ENCODE assay signal across 2 cellular contexts in the genomic region with DNA sequence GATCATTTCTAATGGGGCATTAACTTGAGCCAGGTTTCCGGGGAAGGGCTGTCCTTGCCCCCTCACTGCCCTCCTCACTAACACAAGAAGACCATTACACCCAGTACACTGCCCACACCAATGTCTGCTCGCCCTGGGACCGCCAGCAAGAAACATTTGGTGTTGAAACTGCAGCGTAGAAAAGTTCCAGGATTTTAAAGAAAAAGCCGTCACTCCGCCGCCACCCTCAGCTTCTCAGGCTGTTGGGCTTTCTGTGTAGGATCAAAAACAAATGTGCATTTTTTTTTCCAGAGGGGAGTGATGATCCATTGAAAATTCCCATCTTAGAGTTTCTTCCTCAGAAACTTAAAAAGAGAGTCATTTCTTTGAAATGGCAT.
TF ChIP-seq lines count a peak whose summit lies in the region.

No MANE protein-coding gene starts in this region.

TF ChIP-seq in A549, 52 proteins besides CTCF, POLR2A, EP300 and RAD21 (continued from another document):
- TF ChIP-seq ZFP36 (IDR thresholded peaks at IDR 0.05; ENCODE audit: borderline replicate concordance, partially characterized antibody) (no peak), PHF8 (IDR thresholded peaks at IDR 0.05; ENCODE audit: borderline replicate concordance, low read depth) (no peak), FOXS1 (CRISPR knock-in tag; IDR thresholded peaks at IDR 0.05) (no peak)

TF ChIP-seq in WTC11, 78 proteins besides CTCF, POLR2A, EP300 and RAD21 (continued from another document):
- TF ChIP-seq TCF7 (CRISPR knock-in tag; IDR thresholded peaks at IDR 0.05; ENCODE audit: low read depth), result no peak
- TF ChIP-seq, protein P1, sequence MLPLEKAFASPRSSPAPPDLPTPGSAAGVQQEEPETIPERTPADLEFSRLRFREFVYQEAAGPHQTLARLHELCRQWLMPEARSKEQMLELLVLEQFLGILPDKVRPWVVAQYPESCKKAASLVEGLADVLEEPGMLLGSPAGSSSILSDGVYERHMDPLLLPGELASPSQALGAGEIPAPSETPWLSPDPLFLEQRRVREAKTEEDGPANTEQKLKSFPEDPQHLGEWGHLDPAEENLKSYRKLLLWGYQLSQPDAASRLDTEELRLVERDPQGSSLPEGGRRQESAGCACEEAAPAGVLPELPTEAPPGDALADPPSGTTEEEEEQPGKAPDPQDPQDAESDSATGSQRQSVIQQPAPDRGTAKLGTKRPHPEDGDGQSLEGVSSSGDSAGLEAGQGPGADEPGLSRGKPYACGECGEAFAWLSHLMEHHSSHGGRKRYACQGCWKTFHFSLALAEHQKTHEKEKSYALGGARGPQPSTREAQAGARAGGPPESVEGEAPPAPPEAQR (CRISPR knock-in tag; IDR thresholded peaks at IDR 0.05), result no peak
- TF ChIP-seq, protein P2, sequence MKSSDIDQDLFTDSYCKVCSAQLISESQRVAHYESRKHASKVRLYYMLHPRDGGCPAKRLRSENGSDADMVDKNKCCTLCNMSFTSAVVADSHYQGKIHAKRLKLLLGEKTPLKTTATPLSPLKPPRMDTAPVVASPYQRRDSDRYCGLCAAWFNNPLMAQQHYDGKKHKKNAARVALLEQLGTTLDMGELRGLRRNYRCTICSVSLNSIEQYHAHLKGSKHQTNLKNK (CRISPR knock-in tag; IDR thresholded peaks at IDR 0.05), result no peak
